In genomic region chr3:133037440-133037839, GRCh38 we compare ENCODE assay signal across 1 cellular context.
TF ChIP-seq lines count a peak whose summit lies in the region.

No MANE protein-coding gene starts in this region.

TF ChIP-seq in IMR-90, 13 proteins besides CTCF, POLR2A, EP300 and RAD21 (continued from another document):
- TF ChIP-seq, protein P1, sequence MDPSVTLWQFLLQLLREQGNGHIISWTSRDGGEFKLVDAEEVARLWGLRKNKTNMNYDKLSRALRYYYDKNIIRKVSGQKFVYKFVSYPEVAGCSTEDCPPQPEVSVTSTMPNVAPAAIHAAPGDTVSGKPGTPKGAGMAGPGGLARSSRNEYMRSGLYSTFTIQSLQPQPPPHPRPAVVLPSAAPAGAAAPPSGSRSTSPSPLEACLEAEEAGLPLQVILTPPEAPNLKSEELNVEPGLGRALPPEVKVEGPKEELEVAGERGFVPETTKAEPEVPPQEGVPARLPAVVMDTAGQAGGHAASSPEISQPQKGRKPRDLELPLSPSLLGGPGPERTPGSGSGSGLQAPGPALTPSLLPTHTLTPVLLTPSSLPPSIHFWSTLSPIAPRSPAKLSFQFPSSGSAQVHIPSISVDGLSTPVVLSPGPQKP (IDR thresholded peaks at IDR 0.05; ENCODE audit: borderline replicate concordance, low read depth, low read length), result no peak
- no peak for TF ChIP-seq NFE2L2 (IDR thresholded peaks at IDR 0.05; ENCODE audit: low read depth, low read length)
- TF ChIP-seq USF2 (IDR thresholded peaks at IDR 0.05; ENCODE audit: low read depth, low read length), result no peak
- TF ChIP-seq RCOR1 (IDR thresholded peaks at IDR 0.05; ENCODE audit: insufficient replicate concordance, low read length), result no peak
- TF ChIP-seq RFX5 (IDR thresholded peaks at IDR 0.05; ENCODE audit: low read depth, low read length), result no peak
- TF ChIP-seq BHLHE40 (IDR thresholded peaks at IDR 0.05; ENCODE audit: low read depth, low read length), result no peak
- no peak for TF ChIP-seq MXI1 (IDR thresholded peaks at IDR 0.05; ENCODE audit: borderline replicate concordance, low read depth, low read length)
- TF ChIP-seq CEBPB (IDR thresholded peaks at IDR 0.05; ENCODE audit: low read depth, low read length), result no peak
